ENCODE assay signal across 1 cellular context in genomic region chr12:57846577-57847319, GRCh38.
TF ChIP-seq lines count a peak whose summit lies in the region.

CTDSP2 (minus strand) TSS chr12:57846729; CDS start chr12:57846435, 294 bp downstream.

TF ChIP-seq in HepG2, 621 proteins besides CTCF, POLR2A, EP300 and RAD21 (continued from another document and continues in another):
- TF ChIP-seq, protein P1, sequence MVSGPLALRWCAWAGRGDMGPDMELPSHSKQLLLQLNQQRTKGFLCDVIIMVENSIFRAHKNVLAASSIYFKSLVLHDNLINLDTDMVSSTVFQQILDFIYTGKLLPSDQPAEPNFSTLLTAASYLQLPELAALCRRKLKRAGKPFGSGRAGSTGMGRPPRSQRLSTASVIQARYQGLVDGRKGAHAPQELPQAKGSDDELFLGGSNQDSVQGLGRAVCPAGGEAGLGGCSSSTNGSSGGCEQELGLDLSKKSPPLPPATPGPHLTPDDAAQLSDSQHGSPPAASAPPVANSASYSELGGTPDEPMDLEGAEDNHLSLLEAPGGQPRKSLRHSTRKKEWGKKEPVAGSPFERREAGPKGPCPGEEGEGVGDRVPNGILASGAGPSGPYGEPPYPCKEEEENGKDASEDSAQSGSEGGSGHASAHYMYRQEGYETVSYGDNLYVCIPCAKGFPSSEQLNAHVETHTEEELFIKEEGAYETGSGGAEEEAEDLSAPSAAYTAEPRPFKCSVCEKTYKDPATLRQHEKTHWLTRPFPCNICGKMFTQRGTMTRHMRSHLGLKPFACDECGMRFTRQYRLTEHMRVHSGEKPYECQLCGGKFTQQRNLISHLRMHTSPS (CRISPR knock-in tag; IDR thresholded peaks at IDR 0.05; ENCODE audit: low read depth) = no peak
- TF ChIP-seq NR2F1 (CRISPR knock-in tag; IDR thresholded peaks at IDR 0.05) (no peak), GZF1 (CRISPR knock-in tag; IDR thresholded peaks at IDR 0.05) (0 out of 2 replicates have a peak, but pooled peaks have one; percentile 32), FUBP1 (CRISPR knock-in tag; IDR thresholded peaks at IDR 0.05; ENCODE audit: borderline replicate concordance) (no peak), POLR2AphosphoS5 (IDR thresholded peaks at IDR 0.05; ENCODE audit: low read depth, low read length) (peak; percentile 67), FOXK2 (IDR thresholded peaks at IDR 0.05) (peak; percentile 82; the same call in 1 of the 2 replicates), ZNF615 (CRISPR knock-in tag; IDR thresholded peaks at IDR 0.05; ENCODE audit: borderline replicate concordance) (no peak), ZBTB1 (CRISPR knock-in tag; IDR thresholded peaks at IDR 0.05; ENCODE audit: borderline replicate concordance) (no peak), ZNF562 (CRISPR knock-in tag; IDR thresholded peaks at IDR 0.05; ENCODE audit: borderline replicate concordance) (no peak), ZNF670 (CRISPR knock-in tag; IDR thresholded peaks at IDR 0.05; ENCODE audit: borderline replicate concordance) (no peak), ARNT (IDR thresholded peaks at IDR 0.05) (no peak), SSRP1 (CRISPR knock-in tag; IDR thresholded peaks at IDR 0.05) (no peak), ZNF343 (CRISPR knock-in tag; IDR thresholded peaks at IDR 0.05) (no peak), ZNF367 (CRISPR knock-in tag; IDR thresholded peaks at IDR 0.05; ENCODE audit: borderline replicate concordance) (no peak), HOXA5 (CRISPR knock-in tag; IDR thresholded peaks at IDR 0.05) (no peak), TGIF2 (CRISPR knock-in tag; IDR thresholded peaks at IDR 0.05) (no peak), ZNF780A (CRISPR knock-in tag; IDR thresholded peaks at IDR 0.05) (no peak), NRL (CRISPR knock-in tag; IDR thresholded peaks at IDR 0.05; ENCODE audit: borderline replicate concordance) (no peak), ZNF18 (CRISPR knock-in tag; IDR thresholded peaks at IDR 0.05; ENCODE audit: insufficient replicate concordance) (no peak), ZNF747 (CRISPR knock-in tag; IDR thresholded peaks at IDR 0.05; ENCODE audit: borderline replicate concordance) (no peak), TCF7L2 (IDR thresholded peaks at IDR 0.05; ENCODE audit: low read depth, low read length) (no peak), ZNF891 (CRISPR knock-in tag; IDR thresholded peaks at IDR 0.05) (no peak), MAFF (IDR thresholded peaks at IDR 0.05; ENCODE audit: low read depth, low read length) (no peak), ARNT2 (CRISPR knock-in tag; IDR thresholded peaks at IDR 0.05; ENCODE audit: low read depth) (no peak), U2AF2 (IDR thresholded peaks at IDR 0.05; ENCODE audit: low read depth, low read length) (no peak), MEIS2 (CRISPR knock-in tag; IDR thresholded peaks at IDR 0.05) (no peak), NFE2 (CRISPR knock-in tag; IDR thresholded peaks at IDR 0.05) (no peak), NPAS2 (CRISPR knock-in tag; IDR thresholded peaks at IDR 0.05; ENCODE audit: borderline replicate concordance) (no peak), AGO1 (IDR thresholded peaks at IDR 0.05; ENCODE audit: low read depth, low read length, poor library complexity, severe bottlenecking) (no peak), YEATS4 (CRISPR knock-in tag; IDR thresholded peaks at IDR 0.05; ENCODE audit: borderline replicate concordance) (peak; percentile 82; the same call in 1 of the 2 replicates), THAP7 (CRISPR knock-in tag; IDR thresholded peaks at IDR 0.05) (no peak), PRPF4 (IDR thresholded peaks at IDR 0.05; ENCODE audit: low read depth, low read length, poor library complexity, severe bottlenecking) (no peak), NCOR1 (IDR thresholded peaks at IDR 0.05; ENCODE audit: borderline replicate concordance, low read length) (peak; percentile 55; the same call in 1 of the 2 replicates), REPIN1 (CRISPR knock-in tag; IDR thresholded peaks at IDR 0.05; ENCODE audit: borderline replicate concordance, low read depth) (no peak), ZNF354B (CRISPR knock-in tag; IDR thresholded peaks at IDR 0.05) (no peak), FOXM1 (CRISPR knock-in tag; IDR thresholded peaks at IDR 0.05) (no peak), NAIF1 (CRISPR knock-in tag; IDR thresholded peaks at IDR 0.05; ENCODE audit: borderline replicate concordance) (0 out of 2 replicates have a peak, but pooled peaks have one; percentile 34), KAT8 (CRISPR knock-in tag; IDR thresholded peaks at IDR 0.05) (no peak; the same call in 1 of the 2 replicates), ERF (CRISPR knock-in tag; IDR thresholded peaks at IDR 0.05) (no peak), ZNF790 (CRISPR knock-in tag; IDR thresholded peaks at IDR 0.05; ENCODE audit: borderline replicate concordance) (no peak), SMAD9 (CRISPR knock-in tag; IDR thresholded peaks at IDR 0.05) (no peak), HCFC1 (IDR thresholded peaks at IDR 0.05; ENCODE audit: low read depth, low read length) (no peak), MEIS1 (CRISPR knock-in tag; IDR thresholded peaks at IDR 0.05; ENCODE audit: borderline replicate concordance) (no peak), NONO (IDR thresholded peaks at IDR 0.05) (no peak), NONO (CRISPR knock-in tag; conservative IDR thresholded peaks at IDR 0.05) (peak; percentile 65), PHF20 (CRISPR knock-in tag; IDR thresholded peaks at IDR 0.05) (no peak), PTBP1 (IDR thresholded peaks at IDR 0.05; ENCODE audit: low read depth, low read length, poor library complexity, severe bottlenecking) (peak; percentile 100), MYPOP (CRISPR knock-in tag; IDR thresholded peaks at IDR 0.05) (0 out of 2 replicates have a peak, but pooled peaks have one; percentile 29), CHCHD3 (CRISPR knock-in tag; IDR thresholded peaks at IDR 0.05) (no peak), SRY (CRISPR knock-in tag; IDR thresholded peaks at IDR 0.05) (0 out of 2 replicates have a peak, but pooled peaks have one; percentile 51), ZBTB8A (CRISPR knock-in tag; IDR thresholded peaks at IDR 0.05; ENCODE audit: borderline replicate concordance, low read depth) (no peak), PAF1 (CRISPR knock-in tag; IDR thresholded peaks at IDR 0.05) (no peak), ZNF337 (CRISPR knock-in tag; IDR thresholded peaks at IDR 0.05; ENCODE audit: borderline replicate concordance, low read depth) (no peak), PAXIP1 (CRISPR knock-in tag; conservative IDR thresholded peaks at IDR 0.05) (peak; percentile 47)
- TF ChIP-seq, protein P2, sequence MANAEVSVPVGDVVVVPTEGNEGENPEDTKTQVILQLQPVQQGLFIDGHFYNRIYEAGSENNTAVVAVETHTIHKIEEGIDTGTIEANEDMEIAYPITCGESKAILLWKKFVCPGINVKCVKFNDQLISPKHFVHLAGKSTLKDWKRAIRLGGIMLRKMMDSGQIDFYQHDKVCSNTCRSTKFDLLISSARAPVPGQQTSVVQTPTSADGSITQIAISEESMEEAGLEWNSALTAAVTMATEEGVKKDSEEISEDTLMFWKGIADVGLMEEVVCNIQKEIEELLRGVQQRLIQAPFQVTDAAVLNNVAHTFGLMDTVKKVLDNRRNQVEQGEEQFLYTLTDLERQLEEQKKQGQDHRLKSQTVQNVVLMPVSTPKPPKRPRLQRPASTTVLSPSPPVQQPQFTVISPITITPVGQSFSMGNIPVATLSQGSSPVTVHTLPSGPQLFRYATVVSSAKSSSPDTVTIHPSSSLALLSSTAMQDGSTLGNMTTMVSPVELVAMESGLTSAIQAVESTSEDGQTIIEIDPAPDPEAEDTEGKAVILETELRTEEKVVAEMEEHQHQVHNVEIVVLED (CRISPR knock-in tag; IDR thresholded peaks at IDR 0.05; ENCODE audit: borderline replicate concordance) = no peak
- TF ChIP-seq, protein P3, sequence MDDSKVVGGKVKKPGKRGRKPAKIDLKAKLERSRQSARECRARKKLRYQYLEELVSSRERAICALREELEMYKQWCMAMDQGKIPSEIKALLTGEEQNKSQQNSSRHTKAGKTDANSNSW (CRISPR knock-in tag; IDR thresholded peaks at IDR 0.05; ENCODE audit: borderline replicate concordance) = no peak
- TF ChIP-seq, protein P4, sequence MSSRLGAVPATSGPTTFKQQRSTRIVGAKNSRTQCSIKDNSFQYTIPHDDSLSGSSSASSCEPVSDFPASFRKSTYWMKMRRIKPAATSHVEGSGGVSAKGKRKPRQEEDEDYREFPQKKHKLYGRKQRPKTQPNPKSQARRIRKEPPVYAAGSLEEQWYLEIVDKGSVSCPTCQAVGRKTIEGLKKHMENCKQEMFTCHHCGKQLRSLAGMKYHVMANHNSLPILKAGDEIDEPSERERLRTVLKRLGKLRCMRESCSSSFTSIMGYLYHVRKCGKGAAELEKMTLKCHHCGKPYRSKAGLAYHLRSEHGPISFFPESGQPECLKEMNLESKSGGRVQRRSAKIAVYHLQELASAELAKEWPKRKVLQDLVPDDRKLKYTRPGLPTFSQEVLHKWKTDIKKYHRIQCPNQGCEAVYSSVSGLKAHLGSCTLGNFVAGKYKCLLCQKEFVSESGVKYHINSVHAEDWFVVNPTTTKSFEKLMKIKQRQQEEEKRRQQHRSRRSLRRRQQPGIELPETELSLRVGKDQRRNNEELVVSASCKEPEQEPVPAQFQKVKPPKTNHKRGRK (CRISPR knock-in tag; IDR thresholded peaks at IDR 0.05) = no peak
- TF ChIP-seq, protein P5, sequence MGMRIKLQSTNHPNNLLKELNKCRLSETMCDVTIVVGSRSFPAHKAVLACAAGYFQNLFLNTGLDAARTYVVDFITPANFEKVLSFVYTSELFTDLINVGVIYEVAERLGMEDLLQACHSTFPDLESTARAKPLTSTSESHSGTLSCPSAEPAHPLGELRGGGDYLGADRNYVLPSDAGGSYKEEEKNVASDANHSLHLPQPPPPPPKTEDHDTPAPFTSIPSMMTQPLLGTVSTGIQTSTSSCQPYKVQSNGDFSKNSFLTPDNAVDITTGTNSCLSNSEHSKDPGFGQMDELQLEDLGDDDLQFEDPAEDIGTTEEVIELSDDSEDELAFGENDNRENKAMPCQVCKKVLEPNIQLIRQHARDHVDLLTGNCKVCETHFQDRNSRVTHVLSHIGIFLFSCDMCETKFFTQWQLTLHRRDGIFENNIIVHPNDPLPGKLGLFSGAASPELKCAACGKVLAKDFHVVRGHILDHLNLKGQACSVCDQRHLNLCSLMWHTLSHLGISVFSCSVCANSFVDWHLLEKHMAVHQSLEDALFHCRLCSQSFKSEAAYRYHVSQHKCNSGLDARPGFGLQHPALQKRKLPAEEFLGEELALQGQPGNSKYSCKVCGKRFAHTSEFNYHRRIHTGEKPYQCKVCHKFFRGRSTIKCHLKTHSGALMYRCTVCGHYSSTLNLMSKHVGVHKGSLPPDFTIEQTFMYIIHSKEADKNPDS (CRISPR knock-in tag; IDR thresholded peaks at IDR 0.05) = no peak
